Comparison of ENCODE assay signal across 14 cellular contexts in genomic region chr1:172148213-172148612, GRCh38.
DNase-seq lines count a peak whose midpoint lies in the region; ATAC-seq, FAIRE-seq and TF ChIP-seq lines count a peak whose summit lies in the region.
"Had no signal": no experiment of that assay in that cellular context is flagged by ENCODE, and none has a peak within 500 bp of the region (broad histone marks: within the 10 kb centered on the region; RNA-seq: fewer than 3 reads in every experiment).

No MANE protein-coding gene starts in this region.

- H3K9me1 ChIP-seq in IMR-90 (ENCODE audit: insufficient read depth, low read length), result peaks cover 3% of the 10 kb centered on the region; the same call in 1 of the 2 replicates

- TF ChIP-seq CTCF in IMR-90 (conservative IDR thresholded peaks at IDR 0.05; ENCODE audit: low read depth, low read length), result no peak
- TF ChIP-seq CTCF in H1 (IDR thresholded peaks at IDR 0.05; ENCODE audit: control extremely low read depth in 1 of 3, insufficient read depth in 1 of 3, low read depth in 1 of 3, low read length in 3 of 3), result no peak
- no peak for TF ChIP-seq CTCF in uterus (IDR thresholded peaks at IDR 0.05)

- TF ChIP-seq EP300 in H1 (IDR thresholded peaks at IDR 0.05; ENCODE audit: borderline replicate concordance in 1 of 2, low read depth in 2 of 2, low read length in 2 of 2), result no peak

- ATAC-seq in IMR-90 (ENCODE audit: low read depth), result no peak
- no peak for ATAC-seq in HG02973 (IDR thresholded peaks at IDR 0.05; ENCODE audit: unreplicated experiment)
- ATAC-seq in HG02885 (IDR thresholded peaks at IDR 0.05; ENCODE audit: poor library complexity, unreplicated experiment), result no peak
- ATAC-seq: CD8-positive, alpha-beta T cell had no signal

- no peaks in the 10 kb centered on the region for H3K36me3 ChIP-seq in IMR-90 (ENCODE audit: control insufficient read depth, insufficient read depth, low read length)
- no peaks in the 10 kb centered on the region for H3K36me3 ChIP-seq in H1 (ENCODE audit: control insufficient read depth in 2 of 4, insufficient read depth in 4 of 4, low read length in 3 of 4)
- no peaks in the 10 kb centered on the region for H3K36me3 ChIP-seq in mesodermal cell (ENCODE audit: control insufficient read depth, insufficient read depth, low read length)
- H3K36me3 ChIP-seq in uterus, result no peaks in the 10 kb centered on the region

- H3K9me3 ChIP-seq in IMR-90 (ENCODE audit: control insufficient read depth, insufficient read depth, low read length) (no peaks in the 10 kb centered on the region), H1 (ENCODE audit: insufficient read depth in 2 of 2, low read depth in 1 of 2, low read length in 1 of 2) (no peaks in the 10 kb centered on the region), mesodermal cell (ENCODE audit: control insufficient read depth, low read length) (no peaks in the 10 kb centered on the region), uterus (no peaks in the 10 kb centered on the region)

- no peaks in the 10 kb centered on the region for H3K27me3 ChIP-seq in IMR-90 (ENCODE audit: control insufficient read depth, insufficient read depth, low read length)
- no peaks in the 10 kb centered on the region for H3K27me3 ChIP-seq in H1 (replicated peaks in 1 of 4; ENCODE audit: control insufficient read depth in 3 of 4, extremely low read depth in 1 of 4, insufficient read depth in 3 of 4, low read length in 3 of 4)
- H3K27me3 ChIP-seq in uterus, result no peaks in the 10 kb centered on the region

- DNase-seq in IMR-90, result peak; percentile 58
- no peak for DNase-seq in H1 (ENCODE audit: low read depth in 1 of 2, low spot score in 2 of 2)
- no peak for DNase-seq in uterus
- no peak for DNase-seq in cortex of kidney (lab: John Stamatoyannopoulos, UW)
- DNase-seq: CD8-positive, alpha-beta T cell; Karpas-422; MM.1S; NCI-H1105 treated with DMSO at 0.1 percent for 48 hours; NCI-H187 treated with DMSO at 0.1 percent for 48 hours; NCI-H526 treated with DMSO at 0.1 percent for 48 hours; SIG-M5 had no signal

- H3K14ac ChIP-seq in IMR-90 (replicated peaks; ENCODE audit: low read depth, low read length), result no peak overlapping the region
- no peak overlapping the region for H3K14ac ChIP-seq in H1 (ENCODE audit: insufficient read length)

- H3K79me1 ChIP-seq in IMR-90 (ENCODE audit: low read depth in 1 of 2, low read length in 2 of 2) (peaks cover 0 to 8% of the 10 kb centered on the region in 2 experiments; a peak in 2 of 4 replicates), H1 (ENCODE audit: low read depth, low read length) (no peaks in the 10 kb centered on the region)

- H3K9ac ChIP-seq in IMR-90 (ENCODE audit: low read depth, low read length) (no peak overlapping the region; the same call in 1 of the 2 replicates), H1 (replicated peaks in 1 of 4; ENCODE audit: extremely low read depth in 1 of 4, low read depth in 3 of 4, low read length in 3 of 4) (no peak overlapping the region)

- WGBS in IMR-90 (ENCODE audit: extremely low coverage in 2 of 2, insufficient read length in 1 of 2), 2 experiments, result no CpG with 5 or more reads among the region's 2 CpGs
- 85% methylated on average over 2 of the region's 2 CpGs; no CpG with 5 or more reads in 1 of the 2 experiments for WGBS in H1 (ENCODE audit: extremely low coverage in 1 of 2, insufficient coverage in 1 of 2, insufficient read length in 1 of 2, insufficient replicate concordance in 2 of 2, low coverage in 1 of 2, low lambda C conversion rate in 2 of 2, missing lambda C conversion rate in 1 of 2), 2 experiments
- WGBS in mesodermal cell (ENCODE audit: insufficient coverage in 2 of 2), 2 experiments, result no CpG with 5 or more reads among the region's 2 CpGs

- CTCF ChIA-PET in IMR-90 (lab: Yijun Ruan, JAX) (interaction anchor here (0.9 to 1.8 kb wide), 3 partner anchors 8 to 242 kb away, joined by 3 to 4 read pairs (median 3); no protein-coding TSS in a partner anchor), H1 (lab: Charles Lee; ENCODE audit: partially characterized antibody) (interaction anchor here (0.6 to 1.7 kb wide), 3 partner anchors 15 to 81 kb away, joined by 3 to 5 read pairs (median 3); no protein-coding TSS in a partner anchor)

- TF ChIP-seq POLR2A in IMR-90 (IDR thresholded peaks at IDR 0.05; ENCODE audit: low read depth, low read length), result no peak
- no peak for TF ChIP-seq POLR2A in H1 (IDR thresholded peaks at IDR 0.05; ENCODE audit: control extremely low read depth in 1 of 2, low read depth in 2 of 2, low read length in 2 of 2)
- no peak for TF ChIP-seq POLR2A in uterus (IDR thresholded peaks at IDR 0.05)

- H2AK9ac ChIP-seq in IMR-90 (replicated peaks; ENCODE audit: low read depth, low read length, poor library complexity), result no peak overlapping the region

- peak overlapping the region; percentile 25; the same call in 1 of the 2 replicates for H4K5ac ChIP-seq in IMR-90 (ENCODE audit: low read depth, low read length)
- H4K5ac ChIP-seq in H1 (ENCODE audit: insufficient read length, low read depth, low read length), result no peak overlapping the region

- POLR2A ChIA-PET in IMR-90 (lab: Charles Lee; ENCODE audit: unreplicated experiment) (no interaction called here), H1 (lab: Charles Lee; ENCODE audit: partially characterized antibody) (no interaction called here)

- no peak overlapping the region for H4K91ac ChIP-seq in IMR-90 (ENCODE audit: insufficient read depth, low read depth, low read length)
- H4K91ac ChIP-seq in H1 (replicated peaks; ENCODE audit: insufficient read length, low read length), result no peak overlapping the region

- H3K56ac ChIP-seq in IMR-90 (ENCODE audit: extremely low read depth, insufficient read depth, low read length) (no peak overlapping the region), H1 (replicated peaks; ENCODE audit: insufficient read length, low read depth, low read length) (no peak overlapping the region)

- H2BK15ac ChIP-seq in IMR-90 (ENCODE audit: low read depth, low read length) (no peak overlapping the region), H1 (ENCODE audit: low read length) (no peak overlapping the region)

- H3K4ac ChIP-seq in IMR-90 (ENCODE audit: low read depth, low read length) (no peak overlapping the region), H1 (replicated peaks; ENCODE audit: insufficient read length, low read depth, low read length) (no peak overlapping the region)

- H3K4me1 ChIP-seq in IMR-90 (ENCODE audit: control insufficient read depth, insufficient read depth, low read length) (peaks cover 5% of the 10 kb centered on the region; the same call in 1 of the 2 replicates), H1 (replicated peaks in 1 of 4; ENCODE audit: control insufficient read depth in 3 of 4, insufficient read depth in 4 of 4, low read length in 3 of 4) (peaks cover 0 to 3% (median 0%) of the 10 kb centered on the region in 4 experiments; a peak in 2 of 7 replicates), mesodermal cell (ENCODE audit: control insufficient read depth, insufficient read depth, low read length, poor library complexity, severe bottlenecking) (peaks cover 48% of the 10 kb centered on the region), uterus (no peaks in the 10 kb centered on the region)

- no peak for FAIRE-seq in H1 (lab: Jason Lieb, UNC)

- H3K79me2 ChIP-seq in H1 (ENCODE audit: control insufficient read depth in 1 of 2, insufficient read depth in 2 of 2, low read length in 2 of 2), result no peaks in the 10 kb centered on the region

- no peak overlapping the region for H2BK12ac ChIP-seq in H1 (ENCODE audit: low read depth, low read length)

- no peak overlapping the region for H3K23ac ChIP-seq in IMR-90 (ENCODE audit: low read depth, low read length)
- H3K23ac ChIP-seq in H1 (ENCODE audit: insufficient read length), result no peak overlapping the region

- no peaks in the 10 kb centered on the region for H3K23me2 ChIP-seq in H1 (ENCODE audit: low read depth, low read length)

- intact Hi-C loops in IMR-90 (cut with micrococcal nuclease) (loop anchor here (1.0 to 10.0 kb wide), 2 partner anchors 174 to 437 kb away; no protein-coding TSS in a partner anchor), uterus (cut with DNase I; ENCODE audit: low total_unique reads) (no loop called here)

- H4K8ac ChIP-seq in IMR-90 (ENCODE audit: low read depth in 2 of 2, low read length in 2 of 2), result no peak overlapping the region
- no peak overlapping the region for H4K8ac ChIP-seq in H1 (ENCODE audit: extremely low read depth, insufficient read depth, low read length)

- H2BK5ac ChIP-seq in IMR-90 (ENCODE audit: low read depth, low read length, poor library complexity, severe bottlenecking), result peak overlapping the region; percentile 35
- no peak overlapping the region for H2BK5ac ChIP-seq in H1 (ENCODE audit: low read depth, low read length)

- no peak overlapping the region for H2AK5ac ChIP-seq in IMR-90 (ENCODE audit: low read depth, low read length)
- H2AK5ac ChIP-seq in H1 (ENCODE audit: low read depth, low read length), result no peak overlapping the region

- H2BK20ac ChIP-seq in IMR-90 (ENCODE audit: low read depth, low read length) (no peak overlapping the region), H1 (ENCODE audit: low read length) (no peak overlapping the region)

- H4K20me1 ChIP-seq in IMR-90 (ENCODE audit: insufficient read depth, low read length) (no peaks in the 10 kb centered on the region), H1 (replicated peaks in 1 of 2; ENCODE audit: control insufficient read depth in 1 of 2, insufficient read depth in 2 of 2, low read length in 2 of 2) (no peaks in the 10 kb centered on the region)

- H3K18ac ChIP-seq in IMR-90 (ENCODE audit: low read depth, low read length) (peak overlapping the region; percentile 69; the same call in 1 of the 2 replicates), H1 (ENCODE audit: extremely low read depth, low read length) (no peak overlapping the region)

- no TSS peak for BruUV-seq in IMR-90 (replicated peaks; lab: Mats Ljungman, UMichigan)

- dilution Hi-C loops in IMR-90 (cut with HindIII; ENCODE audit: low sequenced_read_pairs, unreplicated experiment), result no loop called here

- H2BK120ac ChIP-seq in IMR-90 (ENCODE audit: low read depth, low read length), result peak overlapping the region; percentile 12; the same call in 1 of the 2 replicates
- H2BK120ac ChIP-seq in H1 (replicated peaks; ENCODE audit: low read depth, low read length), result no peak overlapping the region

- in situ Hi-C loops in IMR-90 (cut with MboI; ENCODE audit: low sequenced_read_pairs), result loop anchor here (10.0 kb wide), 1 partner anchor 247 kb away; no protein-coding TSS in a partner anchor

- H3K4me2 ChIP-seq in IMR-90 (ENCODE audit: low read depth, low read length) (no peak overlapping the region), H1 (ENCODE audit: insufficient read depth in 1 of 2, low read depth in 2 of 2, low read length in 2 of 2) (no peak overlapping the region)

- H3K4me3 ChIP-seq in IMR-90 (ENCODE audit: insufficient read depth, low read depth, low read length) (no peak overlapping the region), H1 (ENCODE audit: extremely low read depth in 1 of 4, insufficient read depth in 2 of 4, low read depth in 3 of 4, low read length in 4 of 4) (no peak overlapping the region), mesodermal cell (ENCODE audit: extremely low read depth, insufficient read depth, low read length, poor library complexity, severe bottlenecking) (no peak overlapping the region), uterus (no peak overlapping the region)

- H3K27ac ChIP-seq in IMR-90 (ENCODE audit: insufficient read depth, low read length) (no peak overlapping the region), H1 (ENCODE audit: low read depth, low read length) (no peak overlapping the region), mesodermal cell (ENCODE audit: low read depth, low read length, severe bottlenecking) (peak overlapping the region; percentile 75), uterus (peak overlapping the region; percentile 91 to 98)

- TF ChIP-seq RAD21 in IMR-90 (IDR thresholded peaks at IDR 0.05; ENCODE audit: low read length), result no peak
- TF ChIP-seq RAD21 in H1 (IDR thresholded peaks at IDR 0.05 in 1 of 2, conservative IDR thresholded peaks at IDR 0.05 in 1 of 2; ENCODE audit: low read depth in 2 of 2, low read length in 2 of 2), result no peak

- H2AFZ ChIP-seq in IMR-90 (replicated peaks; ENCODE audit: low read length, poor library complexity) (no peak overlapping the region), H1 (ENCODE audit: low read length) (peak overlapping the region; percentile 85)

Comparison
In these comparisons a context has a peak if more than half of its experiments do, and no peak if none do; other contexts are left out.
1. H3K27ac ChIP-seq: peak in mesodermal cell (single experiment) and uterus (2 of 2); none in IMR-90 (single experiment) and H1 (single experiment).